Comparison of ENCODE assay signal across 10 cellular contexts in genomic region chr13:30806784-30807183, GRCh38.
DNase-seq lines count a peak whose midpoint lies in the region; ATAC-seq and TF ChIP-seq lines count a peak whose summit lies in the region.
"Had no signal": no experiment of that assay in that cellular context is flagged by ENCODE, and none has a peak within 500 bp of the region (broad histone marks: within the 10 kb centered on the region; RNA-seq: fewer than 3 reads in every experiment).

No MANE protein-coding gene starts in this region.

- DNase-seq in HCEC 1CT (peak; percentile 82), RPMI7951 (ENCODE audit: low read depth) (peak; percentile 87), fibroblast of mammary gland (ENCODE audit: low read depth) (peak; percentile 86), stromal cell of bone marrow (ENCODE audit: low read depth) (peak; percentile 74)
- DNase-seq in NK-92 treated with Interleukin-12 subunit alpha and Interleukin-12 subunit beta, amount 100 ng/mL, for 24 hours (lab: John Stamatoyannopoulos, UW): no peak
- DNase-seq: activated CD8-positive, alpha-beta memory T cell treated with anti-CD3 and anti-CD28 coated beads, Interleukin-2, amount 50 U/mL, for 48 hours; NCI-H510A had no signal

- no peak for TF ChIP-seq CTCF in fibroblast of mammary gland (conservative IDR thresholded peaks at IDR 0.05; ENCODE audit: control insufficient read depth, insufficient read depth, low read depth, low read length)

- no peak overlapping the region for H3K4me3 ChIP-seq in fibroblast of mammary gland (ENCODE audit: control insufficient read depth, low read depth, low read length)
- H3K4me3 ChIP-seq: hepatocyte had no signal

- ATAC-seq in HG03175 (IDR thresholded peaks at IDR 0.05; ENCODE audit: unreplicated experiment) (no peak), HG02840 (IDR thresholded peaks at IDR 0.05; ENCODE audit: low FRiP score, unreplicated experiment) (no peak)
